In the genomic region with DNA sequence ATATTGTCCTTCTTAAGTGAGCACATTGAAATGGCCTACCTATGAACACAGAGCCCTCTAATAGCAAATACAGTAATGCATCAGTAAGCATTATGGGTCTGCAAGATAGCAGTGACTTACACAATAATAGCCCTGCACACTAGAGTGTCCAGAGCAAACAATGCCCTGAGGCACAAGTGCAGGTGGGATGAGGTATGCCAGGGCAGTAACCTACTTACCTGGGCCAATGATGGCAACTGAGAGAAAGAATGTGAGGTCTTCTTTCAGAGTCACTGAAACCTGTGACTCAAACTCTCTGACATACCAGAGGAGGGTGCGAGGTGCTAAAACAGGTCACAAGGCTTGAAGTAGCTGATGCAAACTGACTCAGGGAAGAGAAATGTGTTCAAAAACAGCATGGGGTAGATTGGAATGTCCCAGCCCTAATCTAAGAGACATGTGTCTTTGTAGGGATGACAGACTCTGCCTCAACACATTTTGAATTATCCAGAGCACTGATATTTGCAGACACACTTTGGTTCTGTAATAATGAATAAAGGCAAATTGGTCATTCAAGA, we compare ENCODE assay signal across 1 cellular context.
TF ChIP-seq lines count a peak whose summit lies in the region.

No MANE protein-coding gene starts in this region.

TF ChIP-seq in K562, 482 proteins besides CTCF, POLR2A, EP300 and RAD21 (continued from another document and continues in another):
- TF ChIP-seq, protein P1, sequence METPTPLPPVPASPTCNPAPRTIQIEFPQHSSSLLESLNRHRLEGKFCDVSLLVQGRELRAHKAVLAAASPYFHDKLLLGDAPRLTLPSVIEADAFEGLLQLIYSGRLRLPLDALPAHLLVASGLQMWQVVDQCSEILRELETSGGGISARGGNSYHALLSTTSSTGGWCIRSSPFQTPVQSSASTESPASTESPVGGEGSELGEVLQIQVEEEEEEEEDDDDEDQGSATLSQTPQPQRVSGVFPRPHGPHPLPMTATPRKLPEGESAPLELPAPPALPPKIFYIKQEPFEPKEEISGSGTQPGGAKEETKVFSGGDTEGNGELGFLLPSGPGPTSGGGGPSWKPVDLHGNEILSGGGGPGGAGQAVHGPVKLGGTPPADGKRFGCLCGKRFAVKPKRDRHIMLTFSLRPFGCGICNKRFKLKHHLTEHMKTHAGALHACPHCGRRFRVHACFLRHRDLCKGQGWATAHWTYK (CRISPR knock-in tag; IDR thresholded peaks at IDR 0.05), result no peak
- TF ChIP-seq, protein P2, sequence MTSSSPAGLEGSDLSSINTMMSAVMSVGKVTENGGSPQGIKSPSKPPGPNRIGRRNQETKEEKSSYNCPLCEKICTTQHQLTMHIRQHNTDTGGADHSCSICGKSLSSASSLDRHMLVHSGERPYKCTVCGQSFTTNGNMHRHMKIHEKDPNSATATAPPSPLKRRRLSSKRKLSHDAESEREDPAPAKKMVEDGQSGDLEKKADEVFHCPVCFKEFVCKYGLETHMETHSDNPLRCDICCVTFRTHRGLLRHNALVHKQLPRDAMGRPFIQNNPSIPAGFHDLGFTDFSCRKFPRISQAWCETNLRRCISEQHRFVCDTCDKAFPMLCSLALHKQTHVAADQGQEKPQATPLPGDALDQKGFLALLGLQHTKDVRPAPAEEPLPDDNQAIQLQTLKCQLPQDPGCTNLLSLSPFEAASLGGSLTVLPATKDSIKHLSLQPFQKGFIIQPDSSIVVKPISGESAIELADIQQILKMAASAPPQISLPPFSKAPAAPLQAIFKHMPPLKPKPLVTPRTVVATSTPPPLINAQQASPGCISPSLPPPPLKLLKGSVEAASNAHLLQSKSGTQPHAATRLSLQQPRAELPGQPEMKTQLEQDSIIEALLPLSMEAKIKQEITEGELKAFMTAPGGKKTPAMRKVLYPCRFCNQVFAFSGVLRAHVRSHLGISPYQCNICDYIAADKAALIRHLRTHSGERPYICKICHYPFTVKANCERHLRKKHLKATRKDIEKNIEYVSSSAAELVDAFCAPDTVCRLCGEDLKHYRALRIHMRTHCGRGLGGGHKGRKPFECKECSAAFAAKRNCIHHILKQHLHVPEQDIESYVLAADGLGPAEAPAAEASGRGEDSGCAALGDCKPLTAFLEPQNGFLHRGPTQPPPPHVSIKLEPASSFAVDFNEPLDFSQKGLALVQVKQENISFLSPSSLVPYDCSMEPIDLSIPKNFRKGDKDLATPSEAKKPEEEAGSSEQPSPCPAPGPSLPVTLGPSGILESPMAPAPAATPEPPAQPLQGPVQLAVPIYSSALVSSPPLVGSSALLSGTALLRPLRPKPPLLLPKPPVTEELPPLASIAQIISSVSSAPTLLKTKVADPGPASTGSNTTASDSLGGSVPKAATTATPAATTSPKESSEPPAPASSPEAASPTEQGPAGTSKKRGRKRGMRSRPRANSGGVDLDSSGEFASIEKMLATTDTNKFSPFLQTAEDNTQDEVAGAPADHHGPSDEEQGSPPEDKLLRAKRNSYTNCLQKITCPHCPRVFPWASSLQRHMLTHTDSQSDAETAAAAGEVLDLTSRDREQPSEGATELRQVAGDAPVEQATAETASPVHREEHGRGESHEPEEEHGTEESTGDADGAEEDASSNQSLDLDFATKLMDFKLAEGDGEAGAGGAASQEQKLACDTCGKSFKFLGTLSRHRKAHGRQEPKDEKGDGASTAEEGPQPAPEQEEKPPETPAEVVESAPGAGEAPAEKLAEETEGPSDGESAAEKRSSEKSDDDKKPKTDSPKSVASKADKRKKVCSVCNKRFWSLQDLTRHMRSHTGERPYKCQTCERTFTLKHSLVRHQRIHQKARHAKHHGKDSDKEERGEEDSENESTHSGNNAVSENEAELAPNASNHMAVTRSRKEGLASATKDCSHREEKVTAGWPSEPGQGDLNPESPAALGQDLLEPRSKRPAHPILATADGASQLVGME (CRISPR knock-in tag; IDR thresholded peaks at IDR 0.05), result no peak
- TF ChIP-seq EP400 (IDR thresholded peaks at IDR 0.05) (peak; percentile 39; the same call in 1 of the 2 replicates), BCOR (IDR thresholded peaks at IDR 0.05) (no peak), ARID1B (IDR thresholded peaks at IDR 0.05) (peak; percentile 19; the same call in 1 of the 2 replicates), GABPA (tag; conservative IDR thresholded peaks at IDR 0.05; ENCODE audit: low read depth) (0 out of 2 replicates have a peak, but pooled peaks have one; percentile 19), XRCC4 (IDR thresholded peaks at IDR 0.05; ENCODE audit: extremely low read depth, insufficient read depth, insufficient read length) (no peak), SRSF7 (optimal IDR thresholded peaks at IDR 0.05; ENCODE audit: low read depth, low read length) (no peak), HNRNPK (IDR thresholded peaks at IDR 0.05; ENCODE audit: low read depth, low read length, poor library complexity, severe bottlenecking) (no peak), ZBTB1 (CRISPR knock-in tag; IDR thresholded peaks at IDR 0.05; ENCODE audit: borderline replicate concordance, low read depth) (no peak), PHF21A (IDR thresholded peaks at IDR 0.05; ENCODE audit: borderline replicate concordance, low read depth) (no peak), CXXC5 (CRISPR knock-in tag; IDR thresholded peaks at IDR 0.05) (peak; percentile 18; the same call in 1 of the 2 replicates), NR2C1 (IDR thresholded peaks at IDR 0.05) (no peak), NR2C1 (tag; IDR thresholded peaks at IDR 0.05) (no peak), ZZZ3 (IDR thresholded peaks at IDR 0.05) (no peak), MAFG (tag; conservative IDR thresholded peaks at IDR 0.05) (no peak), DACH1 (IDR thresholded peaks at IDR 0.05; ENCODE audit: partially characterized antibody) (no peak), LEF1 (IDR thresholded peaks at IDR 0.05) (no peak), GABPB1 (CRISPR knock-in tag; IDR thresholded peaks at IDR 0.05) (no peak), FOXJ3 (CRISPR knock-in tag; IDR thresholded peaks at IDR 0.05) (no peak), MAFF (IDR thresholded peaks at IDR 0.05; ENCODE audit: low read length) (no peak), SOX6 (IDR thresholded peaks at IDR 0.05) (0 out of 2 replicates have a peak, but pooled peaks have one; percentile 15), CC2D1A (IDR thresholded peaks at IDR 0.05) (no peak), MCM3 (IDR thresholded peaks at IDR 0.05) (no peak), ZNF133 (CRISPR knock-in tag; IDR thresholded peaks at IDR 0.05) (no peak), NR2C2 (CRISPR knock-in tag; IDR thresholded peaks at IDR 0.05) (no peak), NR2C2 (tag; IDR thresholded peaks at IDR 0.05) (peak; percentile 37; the same call in 1 of the 2 replicates)
- TF ChIP-seq, protein P3, sequence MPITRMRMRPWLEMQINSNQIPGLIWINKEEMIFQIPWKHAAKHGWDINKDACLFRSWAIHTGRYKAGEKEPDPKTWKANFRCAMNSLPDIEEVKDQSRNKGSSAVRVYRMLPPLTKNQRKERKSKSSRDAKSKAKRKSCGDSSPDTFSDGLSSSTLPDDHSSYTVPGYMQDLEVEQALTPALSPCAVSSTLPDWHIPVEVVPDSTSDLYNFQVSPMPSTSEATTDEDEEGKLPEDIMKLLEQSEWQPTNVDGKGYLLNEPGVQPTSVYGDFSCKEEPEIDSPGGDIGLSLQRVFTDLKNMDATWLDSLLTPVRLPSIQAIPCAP (CRISPR knock-in tag; IDR thresholded peaks at IDR 0.05; ENCODE audit: borderline replicate concordance), result no peak
- TF ChIP-seq, protein P4, sequence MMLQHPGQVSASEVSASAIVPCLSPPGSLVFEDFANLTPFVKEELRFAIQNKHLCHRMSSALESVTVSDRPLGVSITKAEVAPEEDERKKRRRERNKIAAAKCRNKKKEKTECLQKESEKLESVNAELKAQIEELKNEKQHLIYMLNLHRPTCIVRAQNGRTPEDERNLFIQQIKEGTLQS (IDR thresholded peaks at IDR 0.05), result peak; percentile 81
- TF ChIP-seq, protein P4 (CRISPR knock-in tag; conservative IDR thresholded peaks at IDR 0.05), result no peak
- TF ChIP-seq, protein P5, sequence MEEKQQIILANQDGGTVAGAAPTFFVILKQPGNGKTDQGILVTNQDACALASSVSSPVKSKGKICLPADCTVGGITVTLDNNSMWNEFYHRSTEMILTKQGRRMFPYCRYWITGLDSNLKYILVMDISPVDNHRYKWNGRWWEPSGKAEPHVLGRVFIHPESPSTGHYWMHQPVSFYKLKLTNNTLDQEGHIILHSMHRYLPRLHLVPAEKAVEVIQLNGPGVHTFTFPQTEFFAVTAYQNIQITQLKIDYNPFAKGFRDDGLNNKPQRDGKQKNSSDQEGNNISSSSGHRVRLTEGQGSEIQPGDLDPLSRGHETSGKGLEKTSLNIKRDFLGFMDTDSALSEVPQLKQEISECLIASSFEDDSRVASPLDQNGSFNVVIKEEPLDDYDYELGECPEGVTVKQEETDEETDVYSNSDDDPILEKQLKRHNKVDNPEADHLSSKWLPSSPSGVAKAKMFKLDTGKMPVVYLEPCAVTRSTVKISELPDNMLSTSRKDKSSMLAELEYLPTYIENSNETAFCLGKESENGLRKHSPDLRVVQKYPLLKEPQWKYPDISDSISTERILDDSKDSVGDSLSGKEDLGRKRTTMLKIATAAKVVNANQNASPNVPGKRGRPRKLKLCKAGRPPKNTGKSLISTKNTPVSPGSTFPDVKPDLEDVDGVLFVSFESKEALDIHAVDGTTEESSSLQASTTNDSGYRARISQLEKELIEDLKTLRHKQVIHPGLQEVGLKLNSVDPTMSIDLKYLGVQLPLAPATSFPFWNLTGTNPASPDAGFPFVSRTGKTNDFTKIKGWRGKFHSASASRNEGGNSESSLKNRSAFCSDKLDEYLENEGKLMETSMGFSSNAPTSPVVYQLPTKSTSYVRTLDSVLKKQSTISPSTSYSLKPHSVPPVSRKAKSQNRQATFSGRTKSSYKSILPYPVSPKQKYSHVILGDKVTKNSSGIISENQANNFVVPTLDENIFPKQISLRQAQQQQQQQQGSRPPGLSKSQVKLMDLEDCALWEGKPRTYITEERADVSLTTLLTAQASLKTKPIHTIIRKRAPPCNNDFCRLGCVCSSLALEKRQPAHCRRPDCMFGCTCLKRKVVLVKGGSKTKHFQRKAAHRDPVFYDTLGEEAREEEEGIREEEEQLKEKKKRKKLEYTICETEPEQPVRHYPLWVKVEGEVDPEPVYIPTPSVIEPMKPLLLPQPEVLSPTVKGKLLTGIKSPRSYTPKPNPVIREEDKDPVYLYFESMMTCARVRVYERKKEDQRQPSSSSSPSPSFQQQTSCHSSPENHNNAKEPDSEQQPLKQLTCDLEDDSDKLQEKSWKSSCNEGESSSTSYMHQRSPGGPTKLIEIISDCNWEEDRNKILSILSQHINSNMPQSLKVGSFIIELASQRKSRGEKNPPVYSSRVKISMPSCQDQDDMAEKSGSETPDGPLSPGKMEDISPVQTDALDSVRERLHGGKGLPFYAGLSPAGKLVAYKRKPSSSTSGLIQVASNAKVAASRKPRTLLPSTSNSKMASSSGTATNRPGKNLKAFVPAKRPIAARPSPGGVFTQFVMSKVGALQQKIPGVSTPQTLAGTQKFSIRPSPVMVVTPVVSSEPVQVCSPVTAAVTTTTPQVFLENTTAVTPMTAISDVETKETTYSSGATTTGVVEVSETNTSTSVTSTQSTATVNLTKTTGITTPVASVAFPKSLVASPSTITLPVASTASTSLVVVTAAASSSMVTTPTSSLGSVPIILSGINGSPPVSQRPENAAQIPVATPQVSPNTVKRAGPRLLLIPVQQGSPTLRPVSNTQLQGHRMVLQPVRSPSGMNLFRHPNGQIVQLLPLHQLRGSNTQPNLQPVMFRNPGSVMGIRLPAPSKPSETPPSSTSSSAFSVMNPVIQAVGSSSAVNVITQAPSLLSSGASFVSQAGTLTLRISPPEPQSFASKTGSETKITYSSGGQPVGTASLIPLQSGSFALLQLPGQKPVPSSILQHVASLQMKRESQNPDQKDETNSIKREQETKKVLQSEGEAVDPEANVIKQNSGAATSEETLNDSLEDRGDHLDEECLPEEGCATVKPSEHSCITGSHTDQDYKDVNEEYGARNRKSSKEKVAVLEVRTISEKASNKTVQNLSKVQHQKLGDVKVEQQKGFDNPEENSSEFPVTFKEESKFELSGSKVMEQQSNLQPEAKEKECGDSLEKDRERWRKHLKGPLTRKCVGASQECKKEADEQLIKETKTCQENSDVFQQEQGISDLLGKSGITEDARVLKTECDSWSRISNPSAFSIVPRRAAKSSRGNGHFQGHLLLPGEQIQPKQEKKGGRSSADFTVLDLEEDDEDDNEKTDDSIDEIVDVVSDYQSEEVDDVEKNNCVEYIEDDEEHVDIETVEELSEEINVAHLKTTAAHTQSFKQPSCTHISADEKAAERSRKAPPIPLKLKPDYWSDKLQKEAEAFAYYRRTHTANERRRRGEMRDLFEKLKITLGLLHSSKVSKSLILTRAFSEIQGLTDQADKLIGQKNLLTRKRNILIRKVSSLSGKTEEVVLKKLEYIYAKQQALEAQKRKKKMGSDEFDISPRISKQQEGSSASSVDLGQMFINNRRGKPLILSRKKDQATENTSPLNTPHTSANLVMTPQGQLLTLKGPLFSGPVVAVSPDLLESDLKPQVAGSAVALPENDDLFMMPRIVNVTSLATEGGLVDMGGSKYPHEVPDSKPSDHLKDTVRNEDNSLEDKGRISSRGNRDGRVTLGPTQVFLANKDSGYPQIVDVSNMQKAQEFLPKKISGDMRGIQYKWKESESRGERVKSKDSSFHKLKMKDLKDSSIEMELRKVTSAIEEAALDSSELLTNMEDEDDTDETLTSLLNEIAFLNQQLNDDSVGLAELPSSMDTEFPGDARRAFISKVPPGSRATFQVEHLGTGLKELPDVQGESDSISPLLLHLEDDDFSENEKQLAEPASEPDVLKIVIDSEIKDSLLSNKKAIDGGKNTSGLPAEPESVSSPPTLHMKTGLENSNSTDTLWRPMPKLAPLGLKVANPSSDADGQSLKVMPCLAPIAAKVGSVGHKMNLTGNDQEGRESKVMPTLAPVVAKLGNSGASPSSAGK (IDR thresholded peaks at IDR 0.05), result peak; percentile 67
- TF ChIP-seq, protein P6, sequence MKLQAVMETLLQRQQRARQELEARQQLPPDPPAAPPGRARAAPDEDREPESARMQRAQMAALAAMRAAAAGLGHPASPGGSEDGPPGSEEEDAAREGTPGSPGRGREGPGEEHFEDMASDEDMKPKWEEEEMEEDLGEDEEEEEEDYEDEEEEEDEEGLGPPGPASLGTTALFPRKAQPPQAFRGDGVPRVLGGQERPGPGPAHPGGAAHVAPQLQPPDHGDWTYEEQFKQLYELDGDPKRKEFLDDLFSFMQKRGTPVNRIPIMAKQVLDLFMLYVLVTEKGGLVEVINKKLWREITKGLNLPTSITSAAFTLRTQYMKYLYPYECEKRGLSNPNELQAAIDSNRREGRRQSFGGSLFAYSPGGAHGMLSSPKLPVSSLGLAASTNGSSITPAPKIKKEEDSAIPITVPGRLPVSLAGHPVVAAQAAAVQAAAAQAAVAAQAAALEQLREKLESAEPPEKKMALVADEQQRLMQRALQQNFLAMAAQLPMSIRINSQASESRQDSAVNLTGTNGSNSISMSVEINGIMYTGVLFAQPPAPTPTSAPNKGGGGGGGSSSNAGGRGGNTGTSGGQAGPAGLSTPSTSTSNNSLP (IDR thresholded peaks at IDR 0.05; ENCODE audit: borderline replicate concordance, low read depth, low read length), result no peak
- TF ChIP-seq, protein P7, sequence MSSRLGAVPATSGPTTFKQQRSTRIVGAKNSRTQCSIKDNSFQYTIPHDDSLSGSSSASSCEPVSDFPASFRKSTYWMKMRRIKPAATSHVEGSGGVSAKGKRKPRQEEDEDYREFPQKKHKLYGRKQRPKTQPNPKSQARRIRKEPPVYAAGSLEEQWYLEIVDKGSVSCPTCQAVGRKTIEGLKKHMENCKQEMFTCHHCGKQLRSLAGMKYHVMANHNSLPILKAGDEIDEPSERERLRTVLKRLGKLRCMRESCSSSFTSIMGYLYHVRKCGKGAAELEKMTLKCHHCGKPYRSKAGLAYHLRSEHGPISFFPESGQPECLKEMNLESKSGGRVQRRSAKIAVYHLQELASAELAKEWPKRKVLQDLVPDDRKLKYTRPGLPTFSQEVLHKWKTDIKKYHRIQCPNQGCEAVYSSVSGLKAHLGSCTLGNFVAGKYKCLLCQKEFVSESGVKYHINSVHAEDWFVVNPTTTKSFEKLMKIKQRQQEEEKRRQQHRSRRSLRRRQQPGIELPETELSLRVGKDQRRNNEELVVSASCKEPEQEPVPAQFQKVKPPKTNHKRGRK (tag; IDR thresholded peaks at IDR 0.05), result no peak
